Comparison of ENCODE assay signal across 10 cellular contexts in genomic region chr7:40199076-40199802, GRCh38.
DNase-seq lines count a peak whose midpoint lies in the region; ATAC-seq and TF ChIP-seq lines count a peak whose summit lies in the region.
"Had no signal": no experiment of that assay in that cellular context is flagged by ENCODE, and none has a peak within 500 bp of the region (broad histone marks: within the 10 kb centered on the region; RNA-seq: fewer than 3 reads in every experiment).

No MANE protein-coding gene starts in this region.

- POLR2A ChIA-PET in HEK293 (lab: Yijun Ruan, JAX) = interaction anchor here (0.6 kb wide), 1 partner anchor 7 kb away, joined by 4 read pairs; no protein-coding TSS in a partner anchor

- DNase-seq in AG09319 (ENCODE audit: extremely low read depth, low read depth) (peak; percentile 97), adipocyte (ENCODE audit: low read depth) (peak; percentile 90), kidney tubule cell (ENCODE audit: low spot score) (peak; percentile 44), COLO668 (lab: John Stamatoyannopoulos, UW; ENCODE audit: unreplicated experiment) (no peak), vagina (ENCODE audit: extremely low spot score in 2 of 2) (no peak)
- DNase-seq: activated naive CD8-positive, alpha-beta T cell treated with anti-CD3 and anti-CD28 coated beads, Interleukin-2, amount 10 ng/mL, durations not matched to agents 7 days and 5 days; RPMI8226 had no signal

- no peaks in the 10 kb centered on the region; a peak in 1 of 3 replicates for H3K36me3 ChIP-seq in HEK293 (ENCODE audit: control insufficient read depth in 2 of 2, insufficient read depth in 1 of 2, low read length in 2 of 2)
- H3K36me3 ChIP-seq in adipocyte (ENCODE audit: control insufficient read depth, insufficient read depth, low read length, severe bottlenecking) = no peaks in the 10 kb centered on the region
- no peaks in the 10 kb centered on the region for H3K36me3 ChIP-seq in vagina

- H3K4me1 ChIP-seq in HEK293 (ENCODE audit: control insufficient read depth, insufficient read depth, low read length) = 0 out of 2 replicates have a peak, but pooled peaks cover 2% of the 10 kb centered on the region
- H3K4me1 ChIP-seq in adipocyte (ENCODE audit: control insufficient read depth, insufficient read depth, low read length) = peaks cover 34% of the 10 kb centered on the region
- H3K4me1 ChIP-seq in vagina = no peaks in the 10 kb centered on the region

- no peak overlapping the region for H3K4me3 ChIP-seq in HEK293 (ENCODE audit: low read depth, low read length)
- no peak overlapping the region for H3K4me3 ChIP-seq in adipocyte (ENCODE audit: low read length)
- H3K4me3 ChIP-seq in vagina = no peak overlapping the region

- no peak for ATAC-seq in HG02981 (IDR thresholded peaks at IDR 0.05; ENCODE audit: unreplicated experiment)
- no peak for ATAC-seq in GM18505 (IDR thresholded peaks at IDR 0.05; ENCODE audit: unreplicated experiment)

- TF ChIP-seq CTCF in AG09319 (IDR thresholded peaks at IDR 0.05; ENCODE audit: low read depth, low read length) (peak; percentile 60), HEK293 (tag by site-specific recombination; IDR thresholded peaks at IDR 0.05) (no peak), vagina (IDR thresholded peaks at IDR 0.05) (no peak)

- no peaks in the 10 kb centered on the region for H3K27me3 ChIP-seq in adipocyte (replicated peaks; ENCODE audit: control insufficient read depth, insufficient read depth, low read length)
- no peaks in the 10 kb centered on the region for H3K27me3 ChIP-seq in vagina

- H3K27ac ChIP-seq in HEK293 (ENCODE audit: extremely low read depth, low read depth, low read length) (no peak overlapping the region), vagina (no peak overlapping the region)

- CTCF ChIA-PET in HEK293 (lab: Yijun Ruan, JAX) = interaction anchor here (0.9 to 1.5 kb wide), 2 partner anchors 34 to 1512 kb away, joined by 3 to 4 read pairs; no protein-coding TSS in a partner anchor

- intact Hi-C loops in vagina (cut with DNase I) = no loop called here

- peak overlapping the region; percentile 74 for H3K9ac ChIP-seq in adipocyte (ENCODE audit: low read length)

- TF ChIP-seq POLR2A in GM18505 (IDR thresholded peaks at IDR 0.05; ENCODE audit: borderline replicate concordance, extremely low read depth, insufficient read depth, insufficient read length) (no peak), vagina (IDR thresholded peaks at IDR 0.05) (no peak)

- no peaks in the 10 kb centered on the region for H3K9me3 ChIP-seq in HEK293 (ENCODE audit: control insufficient read depth, insufficient read depth, low read depth, low read length)
- H3K9me3 ChIP-seq in adipocyte (ENCODE audit: control insufficient read depth, low read length) = no peaks in the 10 kb centered on the region
- H3K9me3 ChIP-seq in vagina = no peaks in the 10 kb centered on the region

TF ChIP-seq in HEK293, 187 proteins besides CTCF, POLR2A, EP300 and RAD21:
- TF ChIP-seq ZNF654 (tag by site-specific recombination; IDR thresholded peaks at IDR 0.05; ENCODE audit: low read depth) = peak; percentile 32
- TF ChIP-seq ZNF830 (tag by site-specific recombination; IDR thresholded peaks at IDR 0.05; ENCODE audit: low read depth) = no peak
TF ChIP-seq in HEK293: peak in this region for 1.

Comparison
In these comparisons a context has a peak if more than half of its experiments do, and no peak if none do; other contexts are left out.
1. DNase-seq: peak in AG09319 (single experiment), adipocyte (single experiment) and kidney tubule cell (single experiment); none in COLO668 (single experiment) and vagina (0 of 2).